ENCODE assay signal across 22 cellular contexts in the genomic region with DNA sequence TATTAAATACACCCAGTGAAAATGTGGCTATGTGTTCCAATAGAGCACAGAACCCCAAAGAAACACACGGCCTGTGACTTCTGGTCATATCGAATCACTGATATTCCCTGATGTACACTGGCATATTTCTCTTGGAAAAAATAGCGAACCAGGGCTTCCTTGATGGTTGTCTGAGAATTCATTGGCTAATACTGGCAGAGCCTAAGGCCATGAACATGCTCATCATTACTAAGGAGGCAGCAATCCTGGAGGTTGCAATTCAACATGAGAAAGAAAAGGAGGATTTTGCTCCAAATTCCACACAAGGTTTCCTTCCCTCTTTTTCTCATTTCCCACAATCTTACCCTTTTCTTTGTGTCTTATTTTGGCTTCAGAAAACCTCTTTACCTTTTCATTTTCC.
DNase-seq lines count a peak whose midpoint lies in the region; ATAC-seq, FAIRE-seq and TF ChIP-seq lines count a peak whose summit lies in the region.
"Had no signal": no experiment of that assay in that cellular context is flagged by ENCODE, and none has a peak within 500 bp of the region (broad histone marks: within the 10 kb centered on the region; RNA-seq: fewer than 3 reads in every experiment).

No MANE protein-coding gene starts in this region.

- H3K79me1 ChIP-seq in mesendoderm (ENCODE audit: low read length): no peaks in the 10 kb centered on the region

- peaks cover 54% of the 10 kb centered on the region for H3K4me1 ChIP-seq in PC-3 (ENCODE audit: insufficient read depth, low read length)
- H3K4me1 ChIP-seq in endothelial cell of umbilical vein (ENCODE audit: control insufficient read depth, extremely low read depth, insufficient read depth, low read length): peaks cover 63% of the 10 kb centered on the region
- no peaks in the 10 kb centered on the region for H3K4me1 ChIP-seq in mesendoderm (ENCODE audit: control insufficient read depth, low read depth, low read length)
- H3K4me1 ChIP-seq in HepG2 (ENCODE audit: insufficient read depth, low read length): peaks cover 6% of the 10 kb centered on the region
- no peaks in the 10 kb centered on the region for H3K4me1 ChIP-seq in Peyer's patch
- H3K4me1 ChIP-seq: BLaER1 had no signal

- H3K9me3 ChIP-seq in PC-3 (ENCODE audit: low read length): no peaks in the 10 kb centered on the region
- H3K9me3 ChIP-seq in endothelial cell of umbilical vein (replicated peaks; ENCODE audit: control insufficient read depth, insufficient read depth, low read length): no peaks in the 10 kb centered on the region
- no peaks in the 10 kb centered on the region for H3K9me3 ChIP-seq in HepG2 (ENCODE audit: low read length)
- H3K9me3 ChIP-seq in Peyer's patch: peaks cover 0 to 4% (median 0%) of the 10 kb centered on the region in 4 donors
- H3K9me3 ChIP-seq: SJSA1 had no signal

- H3K79me2 ChIP-seq in PC-3 (ENCODE audit: low read length) (peaks cover 16% of the 10 kb centered on the region; the same call in 1 of the 2 replicates), endothelial cell of umbilical vein (ENCODE audit: control insufficient read depth, insufficient read depth, low read length) (no peaks in the 10 kb centered on the region), mesendoderm (ENCODE audit: control insufficient read depth, insufficient read depth, low read length) (no peaks in the 10 kb centered on the region), HepG2 (ENCODE audit: insufficient read depth, low read length) (no peaks in the 10 kb centered on the region)

- no peak for TF ChIP-seq RAD21 in HepG2 (CRISPR knock-in tag; IDR thresholded peaks at IDR 0.05)

- no peaks in the 10 kb centered on the region for H3K36me3 ChIP-seq in PC-3 (ENCODE audit: low read depth, low read length)
- no peaks in the 10 kb centered on the region for H3K36me3 ChIP-seq in endothelial cell of umbilical vein (ENCODE audit: control insufficient read depth in 2 of 2, extremely low read depth in 1 of 2, insufficient read depth in 2 of 2, low read length in 2 of 2)
- H3K36me3 ChIP-seq in mesendoderm (ENCODE audit: control insufficient read depth, insufficient read depth, low read length): no peaks in the 10 kb centered on the region
- H3K36me3 ChIP-seq in HepG2 (replicated peaks in 1 of 2; ENCODE audit: control insufficient read depth in 1 of 2, insufficient read depth in 2 of 2, low read length in 2 of 2): no peaks in the 10 kb centered on the region
- H3K36me3 ChIP-seq in Peyer's patch: no peaks in the 10 kb centered on the region
- H3K36me3 ChIP-seq: BLaER1, MG63 had no signal

- H4K8ac ChIP-seq in mesendoderm (ENCODE audit: low read depth, low read length): no peak overlapping the region

- H3K23ac ChIP-seq in mesendoderm (ENCODE audit: low read length): no peak overlapping the region

- H3K9me1 ChIP-seq in endothelial cell of umbilical vein (replicated peaks; ENCODE audit: control insufficient read depth, extremely low read depth, insufficient read depth, low read length): no peaks in the 10 kb centered on the region

- in situ Hi-C loops in HepG2 (cut with HindIII; ENCODE audit: extremely low pct_ligation_motif_present, low pct_unique_long_range_greater_than_20kb): loop anchor here (25.0 kb wide), 1 partner anchor 501 kb away; no protein-coding TSS in a partner anchor

- intact Hi-C loops in PC-3 (cut with micrococcal nuclease) (no loop called here), endothelial cell of umbilical vein (cut with micrococcal nuclease) (no loop called here), HepG2 (cut with micrococcal nuclease; ENCODE audit: unreplicated experiment) (no loop called here)

- dilution Hi-C loops in endothelial cell of umbilical vein (cut with MboI; ENCODE audit: extremely low pct_ligation_motif_present, low sequenced_read_pairs): no loop called here

- no TSS peak for BruUV-seq in PC-3 (replicated peaks; lab: Mats Ljungman, UMichigan)
- no TSS peak for BruUV-seq in endothelial cell of umbilical vein (replicated peaks; lab: Mats Ljungman, UMichigan)
- BruUV-seq in HepG2 (replicated peaks; lab: Mats Ljungman, UMichigan): no TSS peak

- FAIRE-seq in endothelial cell of umbilical vein (lab: Jason Lieb, UNC) (no peak), HepG2 (lab: Jason Lieb, UNC) (no peak)
- FAIRE-seq: GM12892, H1 had no signal

- no peak overlapping the region for H4K5ac ChIP-seq in mesendoderm (ENCODE audit: low read length)

- H3F3A ChIP-seq in PC-3 (ENCODE audit: low read length, unreplicated experiment): peaks cover 21% of the 10 kb centered on the region

- no peaks in the 10 kb centered on the region for H3K9me2 ChIP-seq in PC-3 (replicated peaks; ENCODE audit: low read length)

- POLR2A ChIA-PET in PC-3 (lab: Charles Lee; ENCODE audit: unreplicated experiment): interaction anchor here (0.7 kb wide), 1 partner anchor 74 kb away, joined by 6 read pairs; no protein-coding TSS in a partner anchor
- POLR2A ChIA-PET in endothelial cell of umbilical vein (lab: Charles Lee): interaction anchor here (0.6 to 1.1 kb wide), 2 partner anchors 8 to 23 kb away, joined by 3 read pairs; no protein-coding TSS in a partner anchor
- POLR2A ChIA-PET in HepG2 (lab: Yijun Ruan, JAX): no interaction called here

- H3K9ac ChIP-seq in PC-3 (ENCODE audit: low read length) (0 out of 2 replicates have a peak overlapping the region, but pooled peaks have one; percentile 67), endothelial cell of umbilical vein (replicated peaks; ENCODE audit: extremely low read depth, insufficient read depth, low read length) (no peak overlapping the region), mesendoderm (ENCODE audit: low read length) (no peak overlapping the region), HepG2 (ENCODE audit: insufficient read depth, low read depth, low read length) (no peak overlapping the region)
- H3K9ac ChIP-seq: BLaER1 had no signal

- WGBS in mesendoderm (ENCODE audit: extremely low coverage, insufficient coverage, low lambda C conversion rate): no CpG with 5 or more reads among the region's 3 CpGs
- WGBS in HepG2 (ENCODE audit: low lambda C conversion rate): 17% methylated on average over 2 of the region's 3 CpGs

- H3K4me2 ChIP-seq in PC-3 (ENCODE audit: low read length) (no peak overlapping the region), endothelial cell of umbilical vein (ENCODE audit: insufficient read depth, low read length) (no peak overlapping the region), mesendoderm (ENCODE audit: low read length) (no peak overlapping the region), HepG2 (ENCODE audit: low read depth, low read length) (no peak overlapping the region)
- H3K4me2 ChIP-seq: BLaER1 had no signal

- no peaks in the 10 kb centered on the region for H3K27me3 ChIP-seq in PC-3 (ENCODE audit: low read length)
- no peaks in the 10 kb centered on the region for H3K27me3 ChIP-seq in endothelial cell of umbilical vein (ENCODE audit: control insufficient read depth in 2 of 2, insufficient read depth in 2 of 2, low read length in 2 of 2)
- H3K27me3 ChIP-seq in mesendoderm (ENCODE audit: insufficient read depth, low read length, poor library complexity): no peaks in the 10 kb centered on the region
- peaks cover 0 to 10% of the 10 kb centered on the region in 2 experiments; a peak in 1 of 5 replicates for H3K27me3 ChIP-seq in HepG2 (ENCODE audit: control insufficient read depth in 1 of 2, insufficient read depth in 2 of 2, low read length in 2 of 2)
- H3K27me3 ChIP-seq in Peyer's patch: no peaks in the 10 kb centered on the region
- H3K27me3 ChIP-seq: BLaER1, MG63, SJSA1 had no signal

- H3K4ac ChIP-seq in mesendoderm (ENCODE audit: low read depth, low read length): no peak overlapping the region

- TF ChIP-seq CTCF in PC-3 (conservative IDR thresholded peaks at IDR 0.05; ENCODE audit: low read depth, low read length) (no peak), endothelial cell of umbilical vein (IDR thresholded peaks at IDR 0.05; ENCODE audit: extremely low read depth in 1 of 2, insufficient read depth in 1 of 2, low read depth in 1 of 2, low read length in 2 of 2) (no peak), HepG2 (CRISPR knock-in tag; IDR thresholded peaks at IDR 0.05) (no peak), Peyer's patch (IDR thresholded peaks at IDR 0.05) (no peak)

- peak overlapping the region; percentile 96 for H3K27ac ChIP-seq in PC-3 (ENCODE audit: low read length)
- peak overlapping the region; percentile 90 for H3K27ac ChIP-seq in endothelial cell of umbilical vein (ENCODE audit: insufficient read depth, low read depth, low read length)
- H3K27ac ChIP-seq in mesendoderm (ENCODE audit: low read depth, low read length): no peak overlapping the region
- H3K27ac ChIP-seq in HepG2 (ENCODE audit: extremely low read length, insufficient read depth, low read length): no peak overlapping the region
- H3K27ac ChIP-seq in Peyer's patch: no peak overlapping the region
- H3K27ac ChIP-seq: BLaER1, SJSA1 had no signal

- no peak overlapping the region for H2BK120ac ChIP-seq in mesendoderm (ENCODE audit: low read depth, low read length)

- DNase-seq in ELR (ENCODE audit: low read depth) (peak; percentile 34), PC-3 (no peak), endothelial cell of umbilical vein (ENCODE audit: low read depth, low spot score) (no peak), mesendoderm (no peak), HepG2 (ENCODE audit: low spot score) (no peak), Peyer's patch (no peak)
- DNase-seq in activated CD8-positive, alpha-beta memory T cell treated with anti-CD3 and anti-CD28 coated beads, Interleukin-2, amount 50 U/mL, for 48 hours: no peak
- DNase-seq: Caco-2; CD4-positive, alpha-beta T cell; DMS 273 treated with DMSO at 0.1 percent for 48 hours; Kasumi-1; MG63; NCI-H1048; NCI-H1417 treated with DMSO at 0.1 percent for 48 hours; NCI-H187; NCI-H748 treated with DMSO at 0.1 percent for 48 hours had no signal

- TF ChIP-seq POLR2A in endothelial cell of umbilical vein (IDR thresholded peaks at IDR 0.05; ENCODE audit: low read depth, low read length): no peak
- TF ChIP-seq POLR2A in HepG2 (IDR thresholded peaks at IDR 0.05; ENCODE audit: insufficient read depth in 1 of 2, low read depth in 2 of 2, low read length in 2 of 2): no peak
- TF ChIP-seq POLR2A in Peyer's patch (IDR thresholded peaks at IDR 0.05): no peak

- CTCF ChIA-PET in PC-3 (lab: Charles Lee): no interaction called here
- CTCF ChIA-PET in endothelial cell of umbilical vein (lab: Charles Lee): interaction anchor here (1.1 to 1.7 kb wide), 7 partner anchors 9 to 476 kb away, joined by 3 to 12 read pairs (median 4); no protein-coding TSS in a partner anchor
- CTCF ChIA-PET in HepG2 (lab: Yijun Ruan, JAX; ENCODE audit: low intra/inter-chr PET ratio, low total read pairs): no interaction called here

- ATAC-seq in PC-3: no peak
- ATAC-seq in HepG2: no peak
- ATAC-seq in GM19467 (IDR thresholded peaks at IDR 0.05; ENCODE audit: unreplicated experiment): no peak
- ATAC-seq: Right ventricle myocardium inferior had no signal

- no peak overlapping the region for H2AK5ac ChIP-seq in mesendoderm (ENCODE audit: low read length)

- TF ChIP-seq EP300 in HepG2 (IDR thresholded peaks at IDR 0.05; ENCODE audit: low read depth in 2 of 2, low read length in 2 of 2) (no peak), HepG2 (CRISPR knock-in tag; IDR thresholded peaks at IDR 0.05; ENCODE audit: borderline replicate concordance) (no peak)

- peak overlapping the region; percentile 94 for H2BK15ac ChIP-seq in mesendoderm (replicated peaks; ENCODE audit: low read depth)

- no peak overlapping the region for H3K4me3 ChIP-seq in PC-3 (ENCODE audit: low read length)
- no peak overlapping the region for H3K4me3 ChIP-seq in endothelial cell of umbilical vein (replicated peaks in 1 of 3; ENCODE audit: insufficient read depth in 1 of 3, low read depth in 1 of 3, low read length in 3 of 3)
- H3K4me3 ChIP-seq in mesendoderm (ENCODE audit: low read length): no peak overlapping the region
- H3K4me3 ChIP-seq in HepG2 (replicated peaks in 1 of 3; ENCODE audit: insufficient read depth in 1 of 3, low read depth in 2 of 3, low read length in 3 of 3): no peak overlapping the region
- no peak overlapping the region for H3K4me3 ChIP-seq in Peyer's patch
- H3K4me3 ChIP-seq: BLaER1, MG63, SJSA1 had no signal

- H4K20me1 ChIP-seq in PC-3 (ENCODE audit: low read length) (no peaks in the 10 kb centered on the region), endothelial cell of umbilical vein (replicated peaks; ENCODE audit: control insufficient read depth, extremely low read depth, insufficient read depth, low read length) (no peaks in the 10 kb centered on the region), HepG2 (ENCODE audit: insufficient read depth, low read length) (no peaks in the 10 kb centered on the region)
- H4K20me1 ChIP-seq: BLaER1 had no signal

- peak overlapping the region; percentile 60 for H3K18ac ChIP-seq in mesendoderm (ENCODE audit: low read length)

- no peak overlapping the region for H2BK5ac ChIP-seq in mesendoderm (ENCODE audit: low read length)

- no peak overlapping the region for H2AFZ ChIP-seq in PC-3 (ENCODE audit: low read length)
- no peak overlapping the region for H2AFZ ChIP-seq in endothelial cell of umbilical vein (ENCODE audit: low read depth, low read length)
- no peak overlapping the region for H2AFZ ChIP-seq in HepG2 (ENCODE audit: low read length)

- no peak overlapping the region for H3K56ac ChIP-seq in mesendoderm (ENCODE audit: low read length)

Comparison
In these comparisons a context has a peak if more than half of its experiments do, and no peak if none do; other contexts are left out.
1. H3K27ac ChIP-seq: peak in PC-3 (single experiment) and endothelial cell of umbilical vein (single experiment); none in mesendoderm (single experiment), HepG2 (single experiment) and Peyer's patch (0 of 4).